In genomic region chr7:21639206-21639868, GRCh38 we compare ENCODE assay signal across 19 cellular contexts.
"Had no signal": no experiment of that assay in that cellular context is flagged by ENCODE, and none has a peak within 500 bp of the region (broad histone marks: within the 10 kb centered on the region; RNA-seq: fewer than 3 reads in every experiment).

No MANE protein-coding gene starts in this region.

- H3K36me3 ChIP-seq: gastrocnemius medialis, heart right ventricle, left lung, lower lobe of right lung, right atrium auricular region, suprapubic skin, thyroid gland, uterus had no signal

- H3K4me3 ChIP-seq: gastrocnemius medialis, heart right ventricle, left lung, lower lobe of right lung, right atrium auricular region, suprapubic skin, thyroid gland, uterus had no signal

- DNase-seq: effector memory CD4-positive, alpha-beta T cell; gastrocnemius medialis; heart right ventricle; hypothalamus; islet precursor cell; left lung; lower lobe of right lung; midbrain; stimulated activated CD4-positive, alpha-beta T cell treated with anti-CD3 and anti-CD28 coated beads, Interleukin-4, amount 100 ng/mL, for 1 hour; stimulated activated CD8-positive, alpha-beta memory T cell treated with anti-CD3 and anti-CD28 coated beads, Interleukin-4, amount 100 ng/mL, for 48 hours; stimulated activated naive CD8-positive, alpha-beta T cell treated with anti-CD3 and anti-CD28 coated beads, Interleukin-15, Interleukin-2, amounts not matched to agents 100 U/mL and 50 U/mL, for 24 hours; thyroid gland; uterus had no signal

- H3K9me3 ChIP-seq: gastrocnemius medialis, heart right ventricle, left lung, lower lobe of right lung, right atrium auricular region, suprapubic skin, thyroid gland, uterus had no signal

- ATAC-seq: esophagus mucosa; gastrocnemius medialis; heart right ventricle; left lung; lower lobe of right lung; natural killer cell treated with Interleukin-12 subunit alpha and Interleukin-12 subunit beta and Interleukin-15 and Interleukin-18, amount 100 ng/mL, for 72 hours; stimulated activated effector memory CD8-positive, alpha-beta T cell treated with anti-CD3 and anti-CD28 coated beads, Interleukin-12 subunit alpha, Interleukin-12 subunit beta, amount 100 ng/mL, for 72 hours; stimulated activated naive CD8-positive, alpha-beta T cell treated with anti-CD3 and anti-CD28 coated beads, Interleukin-15, Interleukin-2, amounts not matched to agents 100 U/mL and 50 U/mL, for 24 hours had no signal

- H3K27me3 ChIP-seq: gastrocnemius medialis, left lung, right atrium auricular region, thyroid gland, uterus had no signal

- H3K27ac ChIP-seq: gastrocnemius medialis, heart right ventricle, left lung, lower lobe of right lung, right atrium auricular region, suprapubic skin, thyroid gland, uterus had no signal

- FAIRE-seq: endometrium had no signal

- H3K4me1 ChIP-seq: gastrocnemius medialis, heart right ventricle, left lung, lower lobe of right lung, right atrium auricular region, suprapubic skin, thyroid gland, uterus had no signal
